In the genomic region with DNA sequence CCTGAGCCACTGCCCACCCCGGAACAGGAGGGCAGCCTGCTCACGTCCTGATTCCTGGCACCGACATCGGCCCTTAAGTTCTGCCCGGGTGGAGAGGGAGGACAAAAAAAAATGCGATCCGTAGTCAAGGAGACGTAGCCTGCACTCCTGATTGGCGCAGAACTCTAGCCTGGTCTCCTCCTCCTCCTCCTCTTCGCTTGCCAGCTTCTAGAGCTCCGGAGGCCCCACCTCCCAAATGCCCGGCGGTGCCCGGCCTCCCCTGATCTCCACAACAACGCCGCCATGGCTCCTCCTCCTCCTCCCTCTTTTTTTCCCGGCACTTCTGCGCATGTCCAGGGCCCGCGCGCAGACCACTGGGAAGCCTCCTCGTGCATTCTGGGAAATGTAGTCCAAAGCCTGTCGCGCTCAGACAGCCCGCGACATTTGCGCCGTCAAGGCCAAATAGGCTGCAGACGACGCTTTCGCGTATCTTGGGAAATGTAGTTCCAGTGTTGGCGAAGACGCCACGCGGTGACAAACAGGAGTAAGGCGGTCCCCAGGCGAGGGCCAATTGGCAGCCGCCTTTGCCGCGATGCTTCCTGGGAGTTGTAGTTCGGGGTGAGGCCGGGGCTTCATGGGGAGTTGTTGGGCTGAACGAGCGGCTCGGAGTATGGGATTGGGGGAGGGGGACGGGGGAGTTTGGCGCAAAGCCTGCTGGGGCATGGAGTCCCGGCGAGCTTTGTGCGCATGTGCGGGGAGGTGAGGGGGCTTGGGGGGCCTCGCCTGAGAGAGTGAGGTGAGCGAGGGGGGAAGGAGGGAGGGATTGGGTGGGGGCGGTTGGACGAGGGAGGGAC, we compare ENCODE assay signal across 8 cellular contexts. TPM values are rescaled to one million over a fixed set of nuclear protein-coding genes. Genes with fewer than 3 reads are reported as not detected.
DNase-seq lines count a peak whose midpoint lies in the region; ATAC-seq, FAIRE-seq and TF ChIP-seq lines count a peak whose summit lies in the region.

A gene (plus strand): TSS at position 705 of the 833 bp plus-strand sequence. CDS start 5,625 bp downstream, outside the sequence.

- H3K27me3 ChIP-seq in HepG2 (ENCODE audit: control insufficient read depth in 1 of 2, insufficient read depth in 2 of 2, low read length in 2 of 2) = no peaks in the 10 kb centered on the region; a peak in 1 of 5 replicates

- H2AFZ ChIP-seq in HepG2 (ENCODE audit: low read length) = no peak within 1 kb of the TSS

- no TSS peak for BruUV-seq in HepG2 (replicated peaks; lab: Mats Ljungman, UMichigan)

- WGBS in HepG2 (ENCODE audit: low lambda C conversion rate) = 1% methylated on average over 53 of the region's 56 CpGs

- H3K9me3 ChIP-seq in HepG2 (ENCODE audit: low read length) = no peaks in the 10 kb centered on the region

- DNase-seq in CD14-positive monocyte (ENCODE audit: low spot score) (peak; percentile 98), NCI-H82 (lab: John Stamatoyannopoulos, UW) (peak; percentile 100), dermis microvascular lymphatic vessel endothelial cell (ENCODE audit: low read depth in 2 of 2) (peak; percentile 100), HepG2 (ENCODE audit: low spot score) (peak; percentile 98)
- DNase-seq in activated CD4-positive, alpha-beta memory T cell treated with anti-CD3 and anti-CD28 coated beads for 36 hours = peak; percentile 99
- DNase-seq in stimulated activated CD4-positive, alpha-beta T cell treated with anti-CD3 and anti-CD28 coated beads, Interleukin-4, amount 100 ng/mL, for 1 hour = peak; percentile 99

- peaks cover 35% of the 10 kb centered on the region for H3K79me2 ChIP-seq in HepG2 (ENCODE audit: insufficient read depth, low read length)

- H3K36me3 Mint-ChIP-seq in CD14-positive monocyte = no peaks in the 10 kb centered on the region
- H3K36me3 Mint-ChIP-seq in activated CD4-positive, alpha-beta memory T cell treated with anti-CD3 and anti-CD28 coated beads for 36 hours = no peaks in the 10 kb centered on the region

- intact Hi-C loops in CD14-positive monocyte (cut with micrococcal nuclease) (loop anchor here (2.0 kb wide), 1 partner anchor 20 kb away; a partner anchor contains a TSS), HepG2 (cut with micrococcal nuclease; ENCODE audit: unreplicated experiment) (loop anchor here (1.0 to 2.0 kb wide), 2 partner anchors 19 to 30 kb away; a partner anchor contains a TSS)
- intact Hi-C loops in activated CD4-positive, alpha-beta memory T cell treated with anti-CD3 and anti-CD28 coated beads for 36 hours (cut with micrococcal nuclease) = loop anchor here (1.0 to 5.0 kb wide), 4 partner anchors 19 to 252 kb away; a partner anchor contains a TSS

- CTCF ChIA-PET in activated CD4-positive, alpha-beta memory T cell treated with anti-CD3 and anti-CD28 coated beads for 36 hours (lab: Charles Lee) = interaction anchor here (0.6 to 1.3 kb wide), 2 partner anchors 20 to 31 kb away, joined by 3 to 5 read pairs; a partner anchor contains a TSS
- CTCF ChIA-PET in HepG2 (lab: Yijun Ruan, JAX; ENCODE audit: low intra/inter-chr PET ratio, low total read pairs) = no interaction called here

- peak within 1 kb of the TSS; percentile 98 for H3K9ac ChIP-seq in HepG2 (ENCODE audit: insufficient read depth, low read depth, low read length)

- H3K4me1 ChIP-seq in HepG2 (ENCODE audit: insufficient read depth, low read length) = peaks cover 86% of the 10 kb centered on the region

- H3K27ac Mint-ChIP-seq in CD14-positive monocyte = peak within 1 kb of the TSS; percentile 89 to 95 (median 93)
- peak within 1 kb of the TSS; percentile 95 for H3K27ac Mint-ChIP-seq in activated CD4-positive, alpha-beta memory T cell treated with anti-CD3 and anti-CD28 coated beads for 36 hours

- peak; percentile 93 for ATAC-seq in GM19397 (IDR thresholded peaks at IDR 0.05; ENCODE audit: unreplicated experiment)
- peak; percentile 87 for ATAC-seq in HG03571 (IDR thresholded peaks at IDR 0.05; ENCODE audit: unreplicated experiment)
- ATAC-seq in HepG2 = peak; percentile 83

- peak within 1 kb of the TSS; percentile 100 for H3K27ac ChIP-seq in HepG2 (ENCODE audit: extremely low read length, insufficient read depth, low read length)

- H3K27me3 Mint-ChIP-seq in CD14-positive monocyte (ENCODE audit: low read depth in 3 of 3) = no peaks in the 10 kb centered on the region
- H3K27me3 Mint-ChIP-seq in activated CD4-positive, alpha-beta memory T cell treated with anti-CD3 and anti-CD28 coated beads for 36 hours = no peaks in the 10 kb centered on the region

- H3K9me3 Mint-ChIP-seq in CD14-positive monocyte = no peaks in the 10 kb centered on the region
- no peaks in the 10 kb centered on the region for H3K9me3 Mint-ChIP-seq in activated CD4-positive, alpha-beta memory T cell treated with anti-CD3 and anti-CD28 coated beads for 36 hours

- peak within 1 kb of the TSS; percentile 94 for H3K4me2 ChIP-seq in HepG2 (ENCODE audit: low read depth, low read length)

- in situ Hi-C loops in HepG2 (cut with HindIII; ENCODE audit: extremely low pct_ligation_motif_present, low pct_unique_long_range_greater_than_20kb) = no loop called here

- peak within 1 kb of the TSS; percentile 85 to 91 for H3K4me3 Mint-ChIP-seq in CD14-positive monocyte
- peak within 1 kb of the TSS; percentile 92 for H3K4me3 Mint-ChIP-seq in activated CD4-positive, alpha-beta memory T cell treated with anti-CD3 and anti-CD28 coated beads for 36 hours

- TF ChIP-seq CTCF in CD14-positive monocyte (IDR thresholded peaks at IDR 0.05) = no peak
- no peak for TF ChIP-seq CTCF in HepG2 (CRISPR knock-in tag; IDR thresholded peaks at IDR 0.05)

- TF ChIP-seq EP300 in HepG2 (IDR thresholded peaks at IDR 0.05; ENCODE audit: low read depth in 2 of 2, low read length in 2 of 2) (peak in 1 of 2 experiments; percentile 5; a peak in 1 of 4 replicates), HepG2 (CRISPR knock-in tag; IDR thresholded peaks at IDR 0.05; ENCODE audit: borderline replicate concordance) (no peak)

- peak; percentile 97 for FAIRE-seq in HepG2 (lab: Jason Lieb, UNC)

- peak within 1 kb of the TSS; percentile 72 to 84 (median 83) for H3K4me3 ChIP-seq in HepG2 (replicated peaks in 1 of 3; ENCODE audit: insufficient read depth in 1 of 3, low read depth in 2 of 3, low read length in 3 of 3)

- peak; percentile 40; the same call in 1 of the 2 replicates for TF ChIP-seq RAD21 in HepG2 (CRISPR knock-in tag; IDR thresholded peaks at IDR 0.05)

- POLR2A ChIA-PET in activated CD4-positive, alpha-beta memory T cell treated with anti-CD3 and anti-CD28 coated beads for 36 hours (lab: Charles Lee) = interaction anchor here (0.6 to 2.6 kb wide), 4 partner anchors 20 to 507 kb away, joined by 3 to 11 read pairs (median 4); a partner anchor contains a TSS
- POLR2A ChIA-PET in HepG2 (lab: Yijun Ruan, JAX) = interaction anchor here (0.6 to 4.9 kb wide), 9 partner anchors 9 to 934 kb away, joined by 3 to 113 read pairs (median 18); a partner anchor contains a TSS

- H4K20me1 ChIP-seq in HepG2 (ENCODE audit: insufficient read depth, low read length) = no peaks in the 10 kb centered on the region

- peaks cover 0 to 4% of the 10 kb centered on the region in 2 experiments; a peak in 1 of 5 replicates for H3K36me3 ChIP-seq in HepG2 (replicated peaks in 1 of 2; ENCODE audit: control insufficient read depth in 1 of 2, insufficient read depth in 2 of 2, low read length in 2 of 2)

- peak in 1 of 2 experiments; percentile 53; a peak in 2 of 4 replicates for TF ChIP-seq POLR2A in HepG2 (IDR thresholded peaks at IDR 0.05; ENCODE audit: insufficient read depth in 1 of 2, low read depth in 2 of 2, low read length in 2 of 2)

- peaks cover 52% of the 10 kb centered on the region for H3K4me1 Mint-ChIP-seq in CD14-positive monocyte
- H3K4me1 Mint-ChIP-seq in activated CD4-positive, alpha-beta memory T cell treated with anti-CD3 and anti-CD28 coated beads for 36 hours (ENCODE audit: low read depth) = peaks cover 31% of the 10 kb centered on the region

TF ChIP-seq in HepG2, 621 proteins besides CTCF, POLR2A, EP300 and RAD21 (continues in another document):
- TF ChIP-seq ATRX (CRISPR knock-in tag; IDR thresholded peaks at IDR 0.05; ENCODE audit: borderline replicate concordance) (no peak), NR2F2 (IDR thresholded peaks at IDR 0.05; ENCODE audit: borderline replicate concordance, low read depth) (peak; percentile 22; the same call in 1 of the 2 replicates)

RNA-seq across cellular contexts. Expression of the gene that starts here (rescaled TPM):
- 1 to 10 TPM; 2.7 to 3.5 TPM for polyA plus RNA-seq in CD14-positive monocyte
- 10 to 100 TPM; 23.1 to 26.1 TPM for total RNA-seq in activated CD4-positive, alpha-beta memory T cell treated with anti-CD3 and anti-CD28 coated beads for 36 hours
- total RNA-seq in dermis microvascular lymphatic vessel endothelial cell = 10.7 and 16.1 TPM in 2 replicates
- 24.4 and 30.3 TPM in 2 replicates for total RNA-seq in HepG2 (2016; rRNA removed; fragmentation: Illumina TruSeq; extraction: Trizol)
- 8.7 and 10.7 TPM in 2 replicates for total RNA-seq in HepG2 (2016; cell fraction: cytosol; rRNA removed; fragmentation: Illumina TruSeq; extraction: Trizol; ENCODE audit: low read depth)
- 24.3 and 28.9 TPM in 2 replicates for total RNA-seq in HepG2 (2016; cell fraction: insoluble cytoplasmic fraction; rRNA removed; fragmentation: Illumina TruSeq; extraction: Trizol)
- 18.5 and 19.0 TPM in 2 replicates for total RNA-seq in HepG2 (2016; cell fraction: membrane; rRNA removed; fragmentation: Illumina TruSeq; extraction: Trizol)
- total RNA-seq in HepG2 (2016; cell fraction: nucleus; rRNA removed; fragmentation: Illumina TruSeq; extraction: Trizol) = 16.6 and 20.8 TPM in 2 replicates
- 27.4 and 34.2 TPM in 2 replicates for polyA plus RNA-seq in HepG2 (2011; rRNA removed)
- polyA plus RNA-seq in HepG2 (2011; cell fraction: cytosol; rRNA removed) = 26.3 and 39.4 TPM in 2 replicates
- polyA plus RNA-seq in HepG2 (2011; cell fraction: nucleus; rRNA removed) = 141 and 147 TPM in 2 replicates
- polyA plus RNA-seq in HepG2 (2012) = 31.4 and 36.8 TPM in 2 replicates
- 9.9 and 10.2 TPM in 2 replicates for polyA plus RNA-seq in HepG2 (2016; cell fraction: cytosol; fragmentation: Illumina TruSeq; extraction: Trizol; ENCODE audit: low read depth)
- polyA plus RNA-seq in HepG2 (2016; cell fraction: insoluble cytoplasmic fraction; fragmentation: Illumina TruSeq; extraction: Trizol; ENCODE audit: low read depth) = 35.6 and 37.8 TPM in 2 replicates
- 15.1 and 15.7 TPM in 2 replicates for polyA plus RNA-seq in HepG2 (2016; cell fraction: membrane; fragmentation: Illumina TruSeq; extraction: Trizol; ENCODE audit: low read depth)
- polyA plus RNA-seq in HepG2 (2016; cell fraction: nucleus; fragmentation: Illumina TruSeq; extraction: Trizol; ENCODE audit: insufficient read depth, low read depth) = 59.4 and 67.1 TPM in 2 replicates
- 7.0 and 28.3 TPM in 2 replicates for polyA minus RNA-seq in HepG2 (2011; rRNA and poly(A)+ RNA removed; ENCODE audit: low replicate concordance)
- polyA minus RNA-seq in HepG2 (2011; cell fraction: cytosol; rRNA and poly(A)+ RNA removed) = 15.8 and 20.3 TPM in 2 replicates
- polyA minus RNA-seq in HepG2 (2011; cell fraction: nucleus; rRNA and poly(A)+ RNA removed) = 11.1 and 17.4 TPM in 2 replicates

Comparison
In these comparisons a context has a peak if more than half of its experiments do, and no peak if none do; other contexts are left out.
1. Peak in every context shown above with its lines: DNase-seq, ATAC-seq, H3K4me3 ChIP-seq and H3K27ac ChIP-seq.